ENCODE assay signal across 14 cellular contexts in genomic region chr6:7996538-7997225, GRCh38.
DNase-seq lines count a peak whose midpoint lies in the region; ATAC-seq, FAIRE-seq and TF ChIP-seq lines count a peak whose summit lies in the region.
"Had no signal": no experiment of that assay in that cellular context is flagged by ENCODE, and none has a peak within 500 bp of the region (broad histone marks: within the 10 kb centered on the region; RNA-seq: fewer than 3 reads in every experiment).

No MANE protein-coding gene starts in this region.

- H3K27me3 ChIP-seq in HepG2 (ENCODE audit: control insufficient read depth in 1 of 2, insufficient read depth in 2 of 2, low read length in 2 of 2), result no peaks in the 10 kb centered on the region
- H3K27me3 ChIP-seq: tibial nerve had no signal

- H3K36me3 ChIP-seq in HepG2 (replicated peaks in 1 of 2; ENCODE audit: control insufficient read depth in 1 of 2, insufficient read depth in 2 of 2, low read length in 2 of 2), result no peaks in the 10 kb centered on the region
- H3K36me3 ChIP-seq: tibial nerve had no signal

- TF ChIP-seq RAD21 in HepG2 (CRISPR knock-in tag; IDR thresholded peaks at IDR 0.05), result no peak

- no peak overlapping the region for H3K4me2 ChIP-seq in HepG2 (ENCODE audit: low read depth, low read length)

- intact Hi-C loops in HepG2 (cut with micrococcal nuclease; ENCODE audit: unreplicated experiment), result no loop called here

- 50% methylated on average over 10 of the region's 10 CpGs for WGBS in HepG2 (ENCODE audit: low lambda C conversion rate)

- peaks cover 46% of the 10 kb centered on the region for H3K4me1 Mint-ChIP-seq in HFFc6 (ENCODE audit: low read depth)

- H3K4me3 Mint-ChIP-seq in HFFc6, result no peak overlapping the region
- H3K4me3 Mint-ChIP-seq: activated CD4-positive, alpha-beta memory T cell treated with anti-CD3 and anti-CD28 coated beads for 36 hours; activated naive CD4-positive, alpha-beta T cell treated with anti-CD3 and anti-CD28 coated beads for 36 hours; B cell; dendritic cell treated with granulocyte-macrophage colony-stimulating factor and Interleukin-4, amounts not matched to agents 40 ng/mL and 50 ng/mL, for 4 days had no signal

- no peaks in the 10 kb centered on the region for H4K20me1 ChIP-seq in HepG2 (ENCODE audit: insufficient read depth, low read length)

- H3K9me3 Mint-ChIP-seq in HFFc6, result no peaks in the 10 kb centered on the region
- H3K9me3 Mint-ChIP-seq: activated naive CD4-positive, alpha-beta T cell treated with anti-CD3 and anti-CD28 coated beads for 36 hours; dendritic cell treated with granulocyte-macrophage colony-stimulating factor and Interleukin-4, amounts not matched to agents 40 ng/mL and 50 ng/mL, for 4 days had no signal

- no peak overlapping the region for H3K27ac ChIP-seq in HepG2 (ENCODE audit: extremely low read length, insufficient read depth, low read length)
- H3K27ac ChIP-seq: tibial nerve had no signal

- peaks cover 2% of the 10 kb centered on the region for H3K27me3 Mint-ChIP-seq in HFFc6 (ENCODE audit: insufficient read depth)
- H3K27me3 Mint-ChIP-seq: activated CD4-positive, alpha-beta memory T cell treated with anti-CD3 and anti-CD28 coated beads for 36 hours; dendritic cell treated with granulocyte-macrophage colony-stimulating factor and Interleukin-4, amounts not matched to agents 40 ng/mL and 50 ng/mL, for 4 days had no signal

- DNase-seq in A172 (ENCODE audit: low spot score) (peak; percentile 33), HFFc6 (peak; percentile 25), dedifferentiated amniotic fluid mesenchymal stem cell (ENCODE audit: extremely low spot score) (peak; percentile 34), HepG2 (ENCODE audit: low spot score) (peak; percentile 31), activated gamma-delta T cell (lab: John Stamatoyannopoulos, UW) (no peak), NCI-H526 treated with DMSO at 0.1 percent for 48 hours (lab: John Stamatoyannopoulos, UW) (no peak)
- DNase-seq in activated naive CD4-positive, alpha-beta T cell treated with anti-CD3 and anti-CD28 coated beads, Interleukin-2, amount 50 U/mL, for 16 hours, result no peak
- DNase-seq: activated CD4-positive, alpha-beta memory T cell treated with anti-CD3 and anti-CD28 coated beads for 36 hours; activated naive CD4-positive, alpha-beta T cell treated with anti-CD3 and anti-CD28 coated beads for 36 hours; T-helper 2 cell had no signal

- FAIRE-seq in HepG2 (lab: Jason Lieb, UNC), result no peak

- no peaks in the 10 kb centered on the region for H3K79me2 ChIP-seq in HepG2 (ENCODE audit: insufficient read depth, low read length)

- no peak overlapping the region for H3K9ac ChIP-seq in HepG2 (ENCODE audit: insufficient read depth, low read depth, low read length)

- TF ChIP-seq EP300 in HepG2 (IDR thresholded peaks at IDR 0.05; ENCODE audit: low read depth in 2 of 2, low read length in 2 of 2) (no peak), HepG2 (CRISPR knock-in tag; IDR thresholded peaks at IDR 0.05; ENCODE audit: borderline replicate concordance) (no peak)

- H3K9me3 ChIP-seq in HepG2 (ENCODE audit: low read length), result no peaks in the 10 kb centered on the region

- ATAC-seq in HepG2, result peak; percentile 54
- ATAC-seq in activated CD4-positive, CD25-positive, alpha-beta regulatory T cell treated with anti-CD3 and anti-CD28 coated beads, Interleukin-2, amount 50 U/mL, for 24 hours, result no peak

- in situ Hi-C loops in HepG2 (cut with HindIII; ENCODE audit: extremely low pct_ligation_motif_present, low pct_unique_long_range_greater_than_20kb), result no loop called here

- CTCF ChIA-PET in HepG2 (lab: Yijun Ruan, JAX; ENCODE audit: low intra/inter-chr PET ratio, low total read pairs), result no interaction called here

- TF ChIP-seq CTCF in HFFc6 (IDR thresholded peaks at IDR 0.05) (no peak), HepG2 (CRISPR knock-in tag; IDR thresholded peaks at IDR 0.05) (no peak)

- no peak for TF ChIP-seq POLR2A in HepG2 (IDR thresholded peaks at IDR 0.05; ENCODE audit: insufficient read depth in 1 of 2, low read depth in 2 of 2, low read length in 2 of 2)

- no peak overlapping the region; the same call in 1 of the 2 replicates for H3K27ac Mint-ChIP-seq in HFFc6
- H3K27ac Mint-ChIP-seq: activated CD4-positive, alpha-beta memory T cell treated with anti-CD3 and anti-CD28 coated beads for 36 hours; activated naive CD4-positive, alpha-beta T cell treated with anti-CD3 and anti-CD28 coated beads for 36 hours; B cell; dendritic cell treated with granulocyte-macrophage colony-stimulating factor and Interleukin-4, amounts not matched to agents 40 ng/mL and 50 ng/mL, for 4 days had no signal

- POLR2A ChIA-PET in HepG2 (lab: Yijun Ruan, JAX), result no interaction called here

- no peaks in the 10 kb centered on the region for H3K36me3 Mint-ChIP-seq in HFFc6 (ENCODE audit: low read depth)
- H3K36me3 Mint-ChIP-seq: activated CD4-positive, alpha-beta memory T cell treated with anti-CD3 and anti-CD28 coated beads for 36 hours had no signal

- no peak overlapping the region for H2AFZ ChIP-seq in HepG2 (ENCODE audit: low read length)

- BruUV-seq in HepG2 (replicated peaks; lab: Mats Ljungman, UMichigan), result no TSS peak

- H3K4me1 ChIP-seq in HepG2 (ENCODE audit: insufficient read depth, low read length), result peaks cover 16% of the 10 kb centered on the region; the same call in 1 of the 2 replicates
- H3K4me1 ChIP-seq: tibial nerve had no signal

- no peak overlapping the region for H3K4me3 ChIP-seq in HepG2 (replicated peaks in 1 of 3; ENCODE audit: insufficient read depth in 1 of 3, low read depth in 2 of 3, low read length in 3 of 3)
- H3K4me3 ChIP-seq: tibial nerve had no signal

TF ChIP-seq in HepG2, 621 proteins besides CTCF, POLR2A, EP300 and RAD21:
- TF ChIP-seq ARNTL (CRISPR knock-in tag; IDR thresholded peaks at IDR 0.05), result no peak
- peak; percentile 45; the same call in 1 of the 2 replicates for TF ChIP-seq BCL6 (CRISPR knock-in tag; IDR thresholded peaks at IDR 0.05)
- no peak for TF ChIP-seq NCOR1 (IDR thresholded peaks at IDR 0.05; ENCODE audit: borderline replicate concordance, low read length)
- no peak for TF ChIP-seq ZNF530 (CRISPR knock-in tag; IDR thresholded peaks at IDR 0.05; ENCODE audit: low read depth)
- no peak for TF ChIP-seq ETV6 (CRISPR knock-in tag; conservative IDR thresholded peaks at IDR 0.05)
- TF ChIP-seq ZNF607 (CRISPR knock-in tag; IDR thresholded peaks at IDR 0.05; ENCODE audit: borderline replicate concordance), result no peak
- TF ChIP-seq GFI1 (CRISPR knock-in tag; IDR thresholded peaks at IDR 0.05; ENCODE audit: borderline replicate concordance), result no peak
- no peak for TF ChIP-seq ZNF441 (CRISPR knock-in tag; IDR thresholded peaks at IDR 0.05; ENCODE audit: borderline replicate concordance)
- peak; percentile 75 for TF ChIP-seq ZNF7 (CRISPR knock-in tag; IDR thresholded peaks at IDR 0.05)

Comparison
In these comparisons a context has a peak if more than half of its experiments do, and no peak if none do; other contexts are left out.
1. DNase-seq: peak in A172 (single experiment), HFFc6 (single experiment), dedifferentiated amniotic fluid mesenchymal stem cell (single experiment) and HepG2 (single experiment); none in activated naive CD4-positive, alpha-beta T cell treated with anti-CD3 and anti-CD28 coated beads, Interleukin-2, amount 50 U/mL, for 16 hours (single experiment), activated gamma-delta T cell (single experiment) and NCI-H526 treated with DMSO at 0.1 percent for 48 hours (single experiment).